In genomic region chr11:70580036-70580805, GRCh38 we compare ENCODE assay signal across 1 cellular context.
TF ChIP-seq lines count a peak whose summit lies in the region.

No MANE protein-coding gene starts in this region.

TF ChIP-seq in WTC11, 78 proteins besides CTCF, POLR2A, EP300 and RAD21 (continued from another document and continues in another):
- TF ChIP-seq NFATC4 (CRISPR knock-in tag; IDR thresholded peaks at IDR 0.05) (no peak), IRF2 (CRISPR knock-in tag; IDR thresholded peaks at IDR 0.05; ENCODE audit: borderline replicate concordance, low read depth) (no peak), EMX1 (CRISPR knock-in tag; IDR thresholded peaks at IDR 0.05) (no peak), NFE2L1 (CRISPR knock-in tag; IDR thresholded peaks at IDR 0.05) (no peak), ZNF396 (CRISPR knock-in tag; IDR thresholded peaks at IDR 0.05; ENCODE audit: borderline replicate concordance) (no peak), ATF6 (CRISPR knock-in tag; IDR thresholded peaks at IDR 0.05) (no peak), JUN (CRISPR knock-in tag; IDR thresholded peaks at IDR 0.05) (peak; percentile 43; the same call in 1 of the 2 replicates), JAZF1 (CRISPR knock-in tag; IDR thresholded peaks at IDR 0.05) (no peak), MLX (CRISPR knock-in tag; IDR thresholded peaks at IDR 0.05) (no peak), AR (CRISPR knock-in tag; IDR thresholded peaks at IDR 0.05) (no peak), FOXP4 (CRISPR knock-in tag; IDR thresholded peaks at IDR 0.05) (peak; percentile 61; the same call in 1 of the 2 replicates), ZNF219 (CRISPR knock-in tag; IDR thresholded peaks at IDR 0.05; ENCODE audit: borderline replicate concordance) (peak; percentile 73; the same call in 1 of the 2 replicates), RORB (CRISPR knock-in tag; IDR thresholded peaks at IDR 0.05) (no peak), ZNF317 (CRISPR knock-in tag; IDR thresholded peaks at IDR 0.05; ENCODE audit: borderline replicate concordance, low read depth) (no peak), HMGA2 (CRISPR knock-in tag; IDR thresholded peaks at IDR 0.05) (no peak), PRDM15 (CRISPR knock-in tag; IDR thresholded peaks at IDR 0.05) (no peak), ETV6 (CRISPR knock-in tag; IDR thresholded peaks at IDR 0.05) (no peak), USF1 (CRISPR knock-in tag; IDR thresholded peaks at IDR 0.05) (peak; percentile 37; the same call in 1 of the 2 replicates), SMAD3 (CRISPR knock-in tag; IDR thresholded peaks at IDR 0.05; ENCODE audit: borderline replicate concordance) (no peak), SMAD4 (CRISPR knock-in tag; IDR thresholded peaks at IDR 0.05) (peak; percentile 38; the same call in 1 of the 2 replicates), ZNF671 (CRISPR knock-in tag; IDR thresholded peaks at IDR 0.05) (no peak), ATF3 (CRISPR knock-in tag; conservative IDR thresholded peaks at IDR 0.05) (no peak), SOX15 (CRISPR knock-in tag; IDR thresholded peaks at IDR 0.05) (no peak), FOXK1 (CRISPR knock-in tag; IDR thresholded peaks at IDR 0.05) (no peak), IRF1 (CRISPR knock-in tag; IDR thresholded peaks at IDR 0.05) (peak; percentile 28; the same call in 1 of the 2 replicates), ZNF121 (CRISPR knock-in tag; IDR thresholded peaks at IDR 0.05) (no peak)
- TF ChIP-seq, protein P1, sequence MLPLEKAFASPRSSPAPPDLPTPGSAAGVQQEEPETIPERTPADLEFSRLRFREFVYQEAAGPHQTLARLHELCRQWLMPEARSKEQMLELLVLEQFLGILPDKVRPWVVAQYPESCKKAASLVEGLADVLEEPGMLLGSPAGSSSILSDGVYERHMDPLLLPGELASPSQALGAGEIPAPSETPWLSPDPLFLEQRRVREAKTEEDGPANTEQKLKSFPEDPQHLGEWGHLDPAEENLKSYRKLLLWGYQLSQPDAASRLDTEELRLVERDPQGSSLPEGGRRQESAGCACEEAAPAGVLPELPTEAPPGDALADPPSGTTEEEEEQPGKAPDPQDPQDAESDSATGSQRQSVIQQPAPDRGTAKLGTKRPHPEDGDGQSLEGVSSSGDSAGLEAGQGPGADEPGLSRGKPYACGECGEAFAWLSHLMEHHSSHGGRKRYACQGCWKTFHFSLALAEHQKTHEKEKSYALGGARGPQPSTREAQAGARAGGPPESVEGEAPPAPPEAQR (CRISPR knock-in tag; IDR thresholded peaks at IDR 0.05), result no peak
- TF ChIP-seq, protein P2, sequence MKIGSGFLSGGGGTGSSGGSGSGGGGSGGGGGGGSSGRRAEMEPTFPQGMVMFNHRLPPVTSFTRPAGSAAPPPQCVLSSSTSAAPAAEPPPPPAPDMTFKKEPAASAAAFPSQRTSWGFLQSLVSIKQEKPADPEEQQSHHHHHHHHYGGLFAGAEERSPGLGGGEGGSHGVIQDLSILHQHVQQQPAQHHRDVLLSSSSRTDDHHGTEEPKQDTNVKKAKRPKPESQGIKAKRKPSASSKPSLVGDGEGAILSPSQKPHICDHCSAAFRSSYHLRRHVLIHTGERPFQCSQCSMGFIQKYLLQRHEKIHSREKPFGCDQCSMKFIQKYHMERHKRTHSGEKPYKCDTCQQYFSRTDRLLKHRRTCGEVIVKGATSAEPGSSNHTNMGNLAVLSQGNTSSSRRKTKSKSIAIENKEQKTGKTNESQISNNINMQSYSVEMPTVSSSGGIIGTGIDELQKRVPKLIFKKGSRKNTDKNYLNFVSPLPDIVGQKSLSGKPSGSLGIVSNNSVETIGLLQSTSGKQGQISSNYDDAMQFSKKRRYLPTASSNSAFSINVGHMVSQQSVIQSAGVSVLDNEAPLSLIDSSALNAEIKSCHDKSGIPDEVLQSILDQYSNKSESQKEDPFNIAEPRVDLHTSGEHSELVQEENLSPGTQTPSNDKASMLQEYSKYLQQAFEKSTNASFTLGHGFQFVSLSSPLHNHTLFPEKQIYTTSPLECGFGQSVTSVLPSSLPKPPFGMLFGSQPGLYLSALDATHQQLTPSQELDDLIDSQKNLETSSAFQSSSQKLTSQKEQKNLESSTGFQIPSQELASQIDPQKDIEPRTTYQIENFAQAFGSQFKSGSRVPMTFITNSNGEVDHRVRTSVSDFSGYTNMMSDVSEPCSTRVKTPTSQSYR (CRISPR knock-in tag; IDR thresholded peaks at IDR 0.05), result no peak
- TF ChIP-seq, protein P3, sequence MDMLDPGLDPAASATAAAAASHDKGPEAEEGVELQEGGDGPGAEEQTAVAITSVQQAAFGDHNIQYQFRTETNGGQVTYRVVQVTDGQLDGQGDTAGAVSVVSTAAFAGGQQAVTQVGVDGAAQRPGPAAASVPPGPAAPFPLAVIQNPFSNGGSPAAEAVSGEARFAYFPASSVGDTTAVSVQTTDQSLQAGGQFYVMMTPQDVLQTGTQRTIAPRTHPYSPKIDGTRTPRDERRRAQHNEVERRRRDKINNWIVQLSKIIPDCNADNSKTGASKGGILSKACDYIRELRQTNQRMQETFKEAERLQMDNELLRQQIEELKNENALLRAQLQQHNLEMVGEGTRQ (CRISPR knock-in tag; IDR thresholded peaks at IDR 0.05), result no peak
- TF ChIP-seq, protein P4, sequence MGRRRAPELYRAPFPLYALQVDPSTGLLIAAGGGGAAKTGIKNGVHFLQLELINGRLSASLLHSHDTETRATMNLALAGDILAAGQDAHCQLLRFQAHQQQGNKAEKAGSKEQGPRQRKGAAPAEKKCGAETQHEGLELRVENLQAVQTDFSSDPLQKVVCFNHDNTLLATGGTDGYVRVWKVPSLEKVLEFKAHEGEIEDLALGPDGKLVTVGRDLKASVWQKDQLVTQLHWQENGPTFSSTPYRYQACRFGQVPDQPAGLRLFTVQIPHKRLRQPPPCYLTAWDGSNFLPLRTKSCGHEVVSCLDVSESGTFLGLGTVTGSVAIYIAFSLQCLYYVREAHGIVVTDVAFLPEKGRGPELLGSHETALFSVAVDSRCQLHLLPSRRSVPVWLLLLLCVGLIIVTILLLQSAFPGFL (CRISPR knock-in tag; IDR thresholded peaks at IDR 0.05; ENCODE audit: borderline replicate concordance), result no peak
